1 cellular context compared by ENCODE assay signal in genomic region chr15:42920281-42921048, GRCh38.
TF ChIP-seq lines count a peak whose summit lies in the region.

Gene TTBK2 (minus strand): TSS chr15:42920778. CDS start chr15:42878617, 42,161 bp downstream.

TF ChIP-seq in HEK293, 187 proteins besides CTCF, POLR2A, EP300 and RAD21 (continued from another document and continues in another):
- TF ChIP-seq ZNF148 (tag by site-specific recombination; IDR thresholded peaks at IDR 0.05; ENCODE audit: borderline replicate concordance) (no peak), KLF17 (tag by site-specific recombination; IDR thresholded peaks at IDR 0.05) (no peak; the same call in 1 of the 2 replicates), ZNF530 (tag by site-specific recombination; IDR thresholded peaks at IDR 0.05; ENCODE audit: low read depth) (no peak), ZBTB10 (tag by site-specific recombination; IDR thresholded peaks at IDR 0.05) (peak; percentile 56), PRDM6 (tag by site-specific recombination; IDR thresholded peaks at IDR 0.05) (no peak), ZBTB44 (tag by site-specific recombination; IDR thresholded peaks at IDR 0.05) (no peak), ATF2 (tag by site-specific recombination; IDR thresholded peaks at IDR 0.05; ENCODE audit: low read depth) (no peak), ZNF335 (tag by site-specific recombination; conservative IDR thresholded peaks at IDR 0.05) (no peak), ZNF214 (tag by site-specific recombination; IDR thresholded peaks at IDR 0.05; ENCODE audit: borderline replicate concordance) (no peak), ZNF18 (tag by site-specific recombination; IDR thresholded peaks at IDR 0.05) (no peak), ZNF146 (tag by site-specific recombination; IDR thresholded peaks at IDR 0.05) (peak; percentile 7; the same call in 1 of the 2 replicates), ZNF433 (tag by site-specific recombination; IDR thresholded peaks at IDR 0.05; ENCODE audit: low read depth) (no peak), ZNF266 (tag by site-specific recombination; IDR thresholded peaks at IDR 0.05; ENCODE audit: low read depth) (no peak), ZNF221 (tag by site-specific recombination; IDR thresholded peaks at IDR 0.05; ENCODE audit: borderline replicate concordance) (no peak), ZNF354C (tag by site-specific recombination; IDR thresholded peaks at IDR 0.05; ENCODE audit: borderline replicate concordance, low read depth) (no peak), FEZF1 (tag by site-specific recombination; IDR thresholded peaks at IDR 0.05) (peak; percentile 81), ZNF555 (tag by site-specific recombination; conservative IDR thresholded peaks at IDR 0.05) (no peak), BCL11B (tag by site-specific recombination; IDR thresholded peaks at IDR 0.05; ENCODE audit: low read depth) (peak; percentile 49; the same call in 1 of the 2 replicates), ZNF121 (tag by site-specific recombination; IDR thresholded peaks at IDR 0.05) (no peak), ZNF704 (tag by site-specific recombination; IDR thresholded peaks at IDR 0.05) (no peak), GFI1B (tag by site-specific recombination; IDR thresholded peaks at IDR 0.05) (no peak), ZNF394 (tag by site-specific recombination; IDR thresholded peaks at IDR 0.05; ENCODE audit: borderline replicate concordance) (no peak), ZSCAN23 (tag by site-specific recombination; IDR thresholded peaks at IDR 0.05) (no peak), ZNF510 (tag by site-specific recombination; IDR thresholded peaks at IDR 0.05; ENCODE audit: insufficient replicate concordance) (no peak), ZEB2 (tag by site-specific recombination; IDR thresholded peaks at IDR 0.05) (peak; percentile 98), ZSCAN4 (tag by site-specific recombination; IDR thresholded peaks at IDR 0.05) (no peak), ZSCAN18 (tag by site-specific recombination; IDR thresholded peaks at IDR 0.05) (no peak), ZNF311 (tag by site-specific recombination; IDR thresholded peaks at IDR 0.05; ENCODE audit: borderline replicate concordance) (no peak), ZBTB11 (tag by site-specific recombination; conservative IDR thresholded peaks at IDR 0.05; ENCODE audit: low read depth) (no peak), ZFHX2 (tag by site-specific recombination; conservative IDR thresholded peaks at IDR 0.05) (peak; percentile 89), ZNF341 (tag by site-specific recombination; IDR thresholded peaks at IDR 0.05; ENCODE audit: low read depth) (peak; percentile 96)
